Comparison of ENCODE assay signal across 10 cellular contexts in genomic region chr15:60255390-60255789, GRCh38.
DNase-seq lines count a peak whose midpoint lies in the region; ATAC-seq and TF ChIP-seq lines count a peak whose summit lies in the region.
"Had no signal": no experiment of that assay in that cellular context is flagged by ENCODE, and none has a peak within 500 bp of the region (broad histone marks: within the 10 kb centered on the region; RNA-seq: fewer than 3 reads in every experiment).

No MANE protein-coding gene starts in this region.

- CTCF ChIA-PET in Panc1 (lab: Charles Lee) = interaction anchor here (0.6 kb wide), 1 partner anchor 60 kb away, joined by 5 read pairs; no protein-coding TSS in a partner anchor
- CTCF ChIA-PET in CD8-positive, alpha-beta memory T cell (lab: Charles Lee) = no interaction called here

- POLR2A ChIA-PET in Panc1 (lab: Charles Lee) = no interaction called here
- POLR2A ChIA-PET in CD8-positive, alpha-beta memory T cell (lab: Charles Lee) = no interaction called here

- peaks cover 33 to 48% of the 10 kb centered on the region in 2 donors for H3K27me3 Mint-ChIP-seq in CD8-positive, alpha-beta memory T cell
- peaks cover 39% of the 10 kb centered on the region for H3K27me3 Mint-ChIP-seq in osteocyte (ENCODE audit: unreplicated experiment)

- H3K36me3 Mint-ChIP-seq in CD8-positive, alpha-beta memory T cell = no peaks in the 10 kb centered on the region
- H3K36me3 Mint-ChIP-seq in osteocyte (ENCODE audit: unreplicated experiment) = no peaks in the 10 kb centered on the region
- H3K36me3 Mint-ChIP-seq: memory B cell had no signal

- no peaks in the 10 kb centered on the region for H3K27me3 ChIP-seq in Panc1 (ENCODE audit: control insufficient read depth, insufficient read depth, low read length)
- H3K27me3 ChIP-seq in lower lobe of right lung (ENCODE audit: low read depth) = no peaks in the 10 kb centered on the region
- H3K27me3 ChIP-seq in CD8-positive, alpha-beta memory T cell (ENCODE audit: insufficient read depth, low read length, poor library complexity, severe bottlenecking) = no peaks in the 10 kb centered on the region

- no peaks in the 10 kb centered on the region for H3K9me3 Mint-ChIP-seq in CD8-positive, alpha-beta memory T cell
- no peaks in the 10 kb centered on the region for H3K9me3 Mint-ChIP-seq in osteocyte (ENCODE audit: unreplicated experiment)
- H3K9me3 Mint-ChIP-seq: memory B cell had no signal

- ATAC-seq in HG02852 (IDR thresholded peaks at IDR 0.05; ENCODE audit: unreplicated experiment) (peak; percentile 92), Panc1 (peak; percentile 96), lower lobe of right lung (peak; percentile 74 to 79)

- no peak overlapping the region for H3K27ac ChIP-seq in Panc1 (ENCODE audit: low read length)
- no peak overlapping the region for H3K27ac ChIP-seq in lower lobe of right lung
- no peak overlapping the region for H3K27ac ChIP-seq in CD8-positive, alpha-beta memory T cell (ENCODE audit: low read depth, low read length)
- H3K27ac ChIP-seq: C4-2B had no signal

- H3K4me3 Mint-ChIP-seq in CD8-positive, alpha-beta memory T cell = no peak overlapping the region
- H3K4me3 Mint-ChIP-seq in osteocyte (ENCODE audit: unreplicated experiment) = no peak overlapping the region
- H3K4me3 Mint-ChIP-seq: memory B cell had no signal

- H3K4me1 ChIP-seq in Panc1 (ENCODE audit: control insufficient read depth, insufficient read depth, low read length) = peaks cover 7% of the 10 kb centered on the region
- no peaks in the 10 kb centered on the region for H3K4me1 ChIP-seq in lower lobe of right lung
- no peaks in the 10 kb centered on the region for H3K4me1 ChIP-seq in CD8-positive, alpha-beta memory T cell (ENCODE audit: insufficient read depth, low read length)

- no peaks in the 10 kb centered on the region for H3K4me1 Mint-ChIP-seq in CD8-positive, alpha-beta memory T cell
- H3K4me1 Mint-ChIP-seq in osteocyte (ENCODE audit: unreplicated experiment) = no peaks in the 10 kb centered on the region
- H3K4me1 Mint-ChIP-seq: memory B cell had no signal

- H3K4me3 ChIP-seq in Panc1 (ENCODE audit: low read depth in 2 of 2, low read length in 2 of 2) (no peak overlapping the region), lower lobe of right lung (no peak overlapping the region)
- H3K4me3 ChIP-seq in CD8-positive, alpha-beta memory T cell (ENCODE audit: low read length) = no peak overlapping the region

- peak; percentile 18 for DNase-seq in activated CD8-positive, alpha-beta memory T cell treated with anti-CD3 and anti-CD28 coated beads, Interleukin-2, amount 50 U/mL, for 24 hours (ENCODE audit: extremely low read depth)
- DNase-seq in activated CD8-positive, alpha-beta memory T cell treated with anti-CD3 and anti-CD28 coated beads for 24 hours = no peak
- peak; percentile 96 for DNase-seq in Panc1 (ENCODE audit: low read depth, low spot score)
- DNase-seq in lower lobe of right lung = no peak
- no peak for DNase-seq in ecto neural progenitor cell (ENCODE audit: low spot score)
- no peak for DNase-seq in CD8-positive, alpha-beta memory T cell
- no peak for DNase-seq in osteocyte (ENCODE audit: extremely low spot score, unreplicated experiment)

- H3K9me3 ChIP-seq in Panc1 (ENCODE audit: control insufficient read depth, insufficient read depth, low read depth, low read length) = no peaks in the 10 kb centered on the region
- H3K9me3 ChIP-seq in lower lobe of right lung = no peaks in the 10 kb centered on the region
- H3K9me3 ChIP-seq in CD8-positive, alpha-beta memory T cell (ENCODE audit: low read length) = no peaks in the 10 kb centered on the region

- TF ChIP-seq CTCF in Panc1 (IDR thresholded peaks at IDR 0.05) = no peak
- no peak for TF ChIP-seq CTCF in lower lobe of right lung (IDR thresholded peaks at IDR 0.05)
- no peak for TF ChIP-seq CTCF in osteocyte (IDR thresholded peaks at IDR 0.05)

- H3K27ac Mint-ChIP-seq in CD8-positive, alpha-beta memory T cell = no peak overlapping the region
- H3K27ac Mint-ChIP-seq in osteocyte (ENCODE audit: unreplicated experiment) = no peak overlapping the region
- H3K27ac Mint-ChIP-seq: memory B cell had no signal

- H3K36me3 ChIP-seq in Panc1 (ENCODE audit: control insufficient read depth, insufficient read depth, low read length) = no peaks in the 10 kb centered on the region
- H3K36me3 ChIP-seq in lower lobe of right lung = no peaks in the 10 kb centered on the region
- H3K36me3 ChIP-seq in CD8-positive, alpha-beta memory T cell (ENCODE audit: insufficient read depth, low read length) = no peaks in the 10 kb centered on the region

- intact Hi-C loops in Panc1 (cut with micrococcal nuclease; ENCODE audit: unreplicated experiment) = no loop called here
- intact Hi-C loops in lower lobe of right lung (cut with DNase I) = no loop called here

- in situ Hi-C loops in Panc1 (cut with HindIII; ENCODE audit: low pct_unique_long_range_greater_than_20kb, low sequenced_read_pairs) = no loop called here

- BruUV-seq in Panc1 (replicated peaks; lab: Mats Ljungman, UMichigan) = no TSS peak

Comparison
In these comparisons a context has a peak if more than half of its experiments do, and no peak if none do; other contexts are left out.
1. DNase-seq: peak in activated CD8-positive, alpha-beta memory T cell treated with anti-CD3 and anti-CD28 coated beads, Interleukin-2, amount 50 U/mL, for 24 hours (single experiment) and Panc1 (single experiment); none in activated CD8-positive, alpha-beta memory T cell treated with anti-CD3 and anti-CD28 coated beads for 24 hours (single experiment), lower lobe of right lung (single experiment), ecto neural progenitor cell (single experiment), CD8-positive, alpha-beta memory T cell (0 of 5) and osteocyte (single experiment).
2. Peak in every context shown above with its lines, with median percentiles within 50 percentile points of each other: ATAC-seq.